26 cellular contexts compared by ENCODE assay signal in the genomic region with DNA sequence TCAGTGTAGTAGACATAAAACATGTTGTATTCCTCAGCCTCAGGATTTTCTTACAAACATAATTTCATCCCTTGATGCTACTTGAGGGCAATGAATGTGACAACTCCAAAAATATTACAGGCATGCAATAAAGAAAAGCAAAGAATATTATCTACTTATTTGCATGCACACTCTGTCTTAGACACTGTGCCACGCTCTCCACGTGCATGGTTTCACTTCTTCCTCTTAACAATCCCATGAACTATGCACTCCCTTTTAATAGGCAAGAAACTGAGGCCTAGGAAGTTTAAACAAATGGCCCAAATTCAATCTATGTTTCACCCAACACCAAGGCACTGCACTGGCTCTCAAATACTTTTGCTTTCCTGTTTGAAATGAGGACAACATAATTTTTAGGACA. TPM values are rescaled to one million over a fixed set of nuclear protein-coding genes. Genes with fewer than 3 reads are reported as not detected.
DNase-seq lines count a peak whose midpoint lies in the region; ATAC-seq, FAIRE-seq and TF ChIP-seq lines count a peak whose summit lies in the region.
"Had no signal": no experiment of that assay in that cellular context is flagged by ENCODE, and none has a peak within 500 bp of the region (broad histone marks: within the 10 kb centered on the region; RNA-seq: fewer than 3 reads in every experiment).

No MANE protein-coding gene starts in this region.

- H3K4me3 ChIP-seq in GM23338 (no peak overlapping the region), OCI-LY7 (ENCODE audit: low read depth, low read length, poor library complexity, severe bottlenecking) (no peak overlapping the region), HepG2 (replicated peaks in 1 of 3; ENCODE audit: insufficient read depth in 1 of 3, low read depth in 2 of 3, low read length in 3 of 3) (no peak overlapping the region)
- H3K4me3 ChIP-seq: GM23248, K562 had no signal

- H3K9me3 Mint-ChIP-seq in GM23338 = no peaks in the 10 kb centered on the region

- H3K9me3 ChIP-seq in OCI-LY7 (ENCODE audit: low read length) (no peaks in the 10 kb centered on the region), HepG2 (ENCODE audit: low read length) (no peaks in the 10 kb centered on the region)
- H3K9me3 ChIP-seq: BE2C had no signal

- H3F3A ChIP-seq in GM23338 (replicated peaks; ENCODE audit: low read depth) = no peaks in the 10 kb centered on the region

- H3K27me3 ChIP-seq in GM23338 (ENCODE audit: insufficient read depth) = no peaks in the 10 kb centered on the region
- no peaks in the 10 kb centered on the region; a peak in 1 of 5 replicates for H3K27me3 ChIP-seq in HepG2 (ENCODE audit: control insufficient read depth in 1 of 2, insufficient read depth in 2 of 2, low read length in 2 of 2)
- H3K27me3 ChIP-seq: BE2C had no signal

- no peak overlapping the region for H3K4me3 Mint-ChIP-seq in GM23338
- H3K4me3 Mint-ChIP-seq: CD4-positive, CD25-positive, alpha-beta regulatory T cell; HFFc6 had no signal

- no peak for DNase-seq in GM12891 (ENCODE audit: insufficient read length, low spot score)
- DNase-seq in GM23338 (ENCODE audit: low spot score) = no peak
- DNase-seq in OCI-LY7 (ENCODE audit: low spot score) = no peak
- no peak for DNase-seq in HepG2 (ENCODE audit: low spot score)
- DNase-seq in activated effector memory CD4-positive, alpha-beta T cell treated with anti-CD3 and anti-CD28 coated beads, Interleukin-2, amount 50 U/mL, for 16 hours = no peak
- DNase-seq in SKM-1 (lab: John Stamatoyannopoulos, UW; ENCODE audit: unreplicated experiment) = no peak
- DNase-seq: ACHN; BE2C; C1 segment of cervical spinal cord; CD4-positive, CD25-positive, alpha-beta regulatory T cell; CD8-positive, alpha-beta memory T cell; COR-L47; DMS 273 treated with DMSO at 0.1 percent for 48 hours; DND-41; GM23248; H7; HFFc6; IMR-90 had no signal

- H3K36me3 Mint-ChIP-seq in GM23338 (ENCODE audit: low read depth) = no peaks in the 10 kb centered on the region
- H3K36me3 Mint-ChIP-seq: CD4-positive, CD25-positive, alpha-beta regulatory T cell; CD8-positive, alpha-beta memory T cell had no signal

- intact Hi-C loops in OCI-LY7 (cut with micrococcal nuclease; ENCODE audit: unreplicated experiment) = no loop called here
- intact Hi-C loops in HepG2 (cut with micrococcal nuclease; ENCODE audit: unreplicated experiment) = no loop called here

- CTCF ChIA-PET in OCI-LY7 (lab: Charles Lee; ENCODE audit: unreplicated experiment) = no interaction called here
- CTCF ChIA-PET in HepG2 (lab: Yijun Ruan, JAX; ENCODE audit: low intra/inter-chr PET ratio, low total read pairs) = no interaction called here

- peaks cover 23% of the 10 kb centered on the region for H3K4me1 Mint-ChIP-seq in GM23338

- no peak overlapping the region for H3K27ac ChIP-seq in GM23338 (ENCODE audit: low read depth)
- H3K27ac ChIP-seq in OCI-LY7 (ENCODE audit: low read depth, low read length, poor library complexity, severe bottlenecking) = no peak overlapping the region
- H3K27ac ChIP-seq in HepG2 (ENCODE audit: extremely low read length, insufficient read depth, low read length) = peak overlapping the region; percentile 39
- H3K27ac ChIP-seq: GM23248, HL-60 had no signal

- H2AFZ ChIP-seq in GM23338 (peak overlapping the region; percentile 72; the same call in 1 of the 2 replicates), OCI-LY7 (ENCODE audit: low read length) (0 out of 2 replicates have a peak overlapping the region, but pooled peaks have one; percentile 15), HepG2 (ENCODE audit: low read length) (peak overlapping the region; percentile 11)
- H2AFZ ChIP-seq: GM23248 had no signal

- H3K4me2 ChIP-seq in GM23338 = no peak overlapping the region
- H3K4me2 ChIP-seq in OCI-LY7 (ENCODE audit: low read length) = no peak overlapping the region; the same call in 1 of the 2 replicates
- H3K4me2 ChIP-seq in HepG2 (ENCODE audit: low read depth, low read length) = peak overlapping the region; percentile 38; the same call in 1 of the 2 replicates

- no peak overlapping the region for H3K27ac Mint-ChIP-seq in GM23338
- H3K27ac Mint-ChIP-seq: CD4-positive, CD25-positive, alpha-beta regulatory T cell; HFFc6 had no signal

- in situ Hi-C loops in HepG2 (cut with HindIII; ENCODE audit: extremely low pct_ligation_motif_present, low pct_unique_long_range_greater_than_20kb) = loop anchor here (5.0 kb wide), 1 partner anchor 37 kb away; no protein-coding TSS in a partner anchor

- WGBS in HepG2 (ENCODE audit: low lambda C conversion rate) = 67% methylated on average over 2 of the region's 2 CpGs

- ATAC-seq in GM23338 = no peak
- ATAC-seq in HepG2 = no peak
- no peak for ATAC-seq in GM18858 (IDR thresholded peaks at IDR 0.05; ENCODE audit: unreplicated experiment)
- no peak for ATAC-seq in GM21723 (IDR thresholded peaks at IDR 0.05; ENCODE audit: unreplicated experiment)
- ATAC-seq: HCT116, K562 had no signal

- H3K4me1 ChIP-seq in GM23338 (ENCODE audit: insufficient read depth) = peaks cover 10% of the 10 kb centered on the region
- H3K4me1 ChIP-seq in OCI-LY7 (ENCODE audit: insufficient read depth, low read length, poor library complexity, severe bottlenecking) = no peaks in the 10 kb centered on the region
- H3K4me1 ChIP-seq in HepG2 (ENCODE audit: insufficient read depth, low read length) = peaks cover 79% of the 10 kb centered on the region
- H3K4me1 ChIP-seq: BE2C had no signal

- no peaks in the 10 kb centered on the region for H3K79me2 ChIP-seq in GM23338 (replicated peaks; ENCODE audit: insufficient read depth)
- H3K79me2 ChIP-seq in OCI-LY7 (ENCODE audit: insufficient read depth, low read depth, low read length) = no peaks in the 10 kb centered on the region
- H3K79me2 ChIP-seq in HepG2 (ENCODE audit: insufficient read depth, low read length) = peaks cover 41% of the 10 kb centered on the region

- BruUV-seq in OCI-LY7 (replicated peaks; lab: Mats Ljungman, UMichigan) (no TSS peak), HepG2 (replicated peaks; lab: Mats Ljungman, UMichigan) (no TSS peak)

- H3K36me3 ChIP-seq in GM23338 (ENCODE audit: insufficient read depth) (no peaks in the 10 kb centered on the region), OCI-LY7 (ENCODE audit: insufficient read depth, low read length) (no peaks in the 10 kb centered on the region), HepG2 (replicated peaks in 1 of 2; ENCODE audit: control insufficient read depth in 1 of 2, insufficient read depth in 2 of 2, low read length in 2 of 2) (no peaks in the 10 kb centered on the region; a peak in 1 of 5 replicates)
- H3K36me3 ChIP-seq: BE2C had no signal

- no peaks in the 10 kb centered on the region; the same call in 1 of the 2 replicates for H3K9me2 ChIP-seq in GM23338 (ENCODE audit: insufficient read depth)
- H3K9me2 ChIP-seq in OCI-LY7 (ENCODE audit: insufficient read depth, low read length) = no peaks in the 10 kb centered on the region

- TF ChIP-seq POLR2A in GM12891 (IDR thresholded peaks at IDR 0.05; ENCODE audit: low read depth, low read length) (no peak), HepG2 (IDR thresholded peaks at IDR 0.05; ENCODE audit: insufficient read depth in 1 of 2, low read depth in 2 of 2, low read length in 2 of 2) (no peak)

- no peak for TF ChIP-seq RAD21 in HepG2 (CRISPR knock-in tag; IDR thresholded peaks at IDR 0.05)

- TF ChIP-seq EP300 in HepG2 (IDR thresholded peaks at IDR 0.05; ENCODE audit: low read depth in 2 of 2, low read length in 2 of 2) (no peak), HepG2 (CRISPR knock-in tag; IDR thresholded peaks at IDR 0.05; ENCODE audit: borderline replicate concordance) (no peak)

- H3K9ac ChIP-seq in HepG2 (ENCODE audit: insufficient read depth, low read depth, low read length) = no peak overlapping the region; the same call in 1 of the 2 replicates
- H3K9ac ChIP-seq: GM23248 had no signal

- POLR2A ChIA-PET in OCI-LY7 (lab: Charles Lee) = no interaction called here
- POLR2A ChIA-PET in HepG2 (lab: Yijun Ruan, JAX) = interaction anchor here (3.8 to 5.9 kb wide), 3 partner anchors 15 to 33 kb away, joined by 40 to 83 read pairs (median 60); no protein-coding TSS in a partner anchor

- H3K27me3 Mint-ChIP-seq in GM23338 (ENCODE audit: insufficient read depth, low read depth, poor library complexity) = peaks cover 3% of the 10 kb centered on the region

- H4K20me1 ChIP-seq in GM23338 (replicated peaks; ENCODE audit: insufficient read depth) (no peaks in the 10 kb centered on the region), OCI-LY7 (ENCODE audit: insufficient read depth, low read length) (no peaks in the 10 kb centered on the region), HepG2 (ENCODE audit: insufficient read depth, low read length) (no peaks in the 10 kb centered on the region)

- TF ChIP-seq CTCF in GM23338 (conservative IDR thresholded peaks at IDR 0.05; ENCODE audit: low read depth in 2 of 2) (no peak), OCI-LY7 (conservative IDR thresholded peaks at IDR 0.05; ENCODE audit: low read length) (no peak), HepG2 (CRISPR knock-in tag; IDR thresholded peaks at IDR 0.05) (no peak)

- FAIRE-seq in GM12891 (lab: Jason Lieb, UNC) = no peak
- FAIRE-seq in HepG2 (lab: Jason Lieb, UNC) = no peak
- FAIRE-seq: A204.1, G401.6, K562 had no signal

RNA-seq across cellular contexts. Expression of gene PAH, which starts 1.8 kb away (rescaled TPM):
- polyA plus RNA-seq in GM12891 (2012; ENCODE audit: low read depth, missing spikeins) = 0.01 TPM
- 1.6 and 4.8 TPM in 2 replicates for total RNA-seq in GM23338 (2014; rRNA removed; shearing (Covaris generic))
- 3.7 and 5.3 TPM in 2 replicates for polyA plus RNA-seq in GM23338 (2016; fragmentation: Nextera tagmentation; extraction: Ambion mirVana)
- total RNA-seq in OCI-LY7 (2014; rRNA removed; shearing (Covaris generic)) = not detected in 2 replicates
- not detected in 2 replicates for total RNA-seq in OCI-LY7 (2022)
- total RNA-seq in HepG2 (2016; rRNA removed; fragmentation: Illumina TruSeq; extraction: Trizol) = 451 and 537 TPM in 2 replicates
- total RNA-seq in HepG2 (2016; cell fraction: cytosol; rRNA removed; fragmentation: Illumina TruSeq; extraction: Trizol; ENCODE audit: low read depth) = 45.5 and 48.1 TPM in 2 replicates
- total RNA-seq in HepG2 (2016; cell fraction: insoluble cytoplasmic fraction; rRNA removed; fragmentation: Illumina TruSeq; extraction: Trizol) = 427 and 542 TPM in 2 replicates
- total RNA-seq in HepG2 (2016; cell fraction: membrane; rRNA removed; fragmentation: Illumina TruSeq; extraction: Trizol) = 112 and 115 TPM in 2 replicates
- total RNA-seq in HepG2 (2016; cell fraction: nucleus; rRNA removed; fragmentation: Illumina TruSeq; extraction: Trizol) = 530 and 572 TPM in 2 replicates
- polyA plus RNA-seq in HepG2 (2011; rRNA removed) = 163 and 192 TPM in 2 replicates
- polyA plus RNA-seq in HepG2 (2011; cell fraction: cytosol; rRNA removed) = 79.5 and 104 TPM in 2 replicates
- 720 and 747 TPM in 2 replicates for polyA plus RNA-seq in HepG2 (2011; cell fraction: nucleus; rRNA removed)
- polyA plus RNA-seq in HepG2 (2012) = 261 and 346 TPM in 2 replicates
- 29.3 and 34.8 TPM in 2 replicates for polyA plus RNA-seq in HepG2 (2016; cell fraction: cytosol; fragmentation: Illumina TruSeq; extraction: Trizol; ENCODE audit: low read depth)
- polyA plus RNA-seq in HepG2 (2016; cell fraction: insoluble cytoplasmic fraction; fragmentation: Illumina TruSeq; extraction: Trizol; ENCODE audit: low read depth) = 690 and 696 TPM in 2 replicates
- 72.7 and 81.5 TPM in 2 replicates for polyA plus RNA-seq in HepG2 (2016; cell fraction: membrane; fragmentation: Illumina TruSeq; extraction: Trizol; ENCODE audit: low read depth)
- polyA plus RNA-seq in HepG2 (2016; cell fraction: nucleus; fragmentation: Illumina TruSeq; extraction: Trizol; ENCODE audit: insufficient read depth, low read depth) = 819 and 859 TPM in 2 replicates
- 92.0 TPM in 1 of 2 replicates, not detected in the other for polyA minus RNA-seq in HepG2 (2011; rRNA and poly(A)+ RNA removed; ENCODE audit: low replicate concordance)
- 67.0 and 67.1 TPM in 2 replicates for polyA minus RNA-seq in HepG2 (2011; cell fraction: cytosol; rRNA and poly(A)+ RNA removed)
- polyA minus RNA-seq in HepG2 (2011; cell fraction: nucleus; rRNA and poly(A)+ RNA removed) = 280 and 289 TPM in 2 replicates
- total RNA-seq: CD4-positive, CD25-positive, alpha-beta regulatory T cell; GM23248; HFFc6; HT1080; IMR-90 had no signal
- polyA plus RNA-seq: CD4-positive, CD25-positive, alpha-beta regulatory T cell; CD8-positive, alpha-beta memory T cell; GM23248; IMR-90 had no signal

RNA-seq across cellular contexts. Expression of gene ASCL1, which starts 38.6 kb away (rescaled TPM):
- polyA plus RNA-seq in GM12891 (2012; ENCODE audit: low read depth, missing spikeins) = 0.47 TPM
- 0.78 TPM in 1 of 2 replicates, not detected in the other for total RNA-seq in GM23338 (2014; rRNA removed; shearing (Covaris generic))
- 0.26 and 0.37 TPM in 2 replicates for polyA plus RNA-seq in GM23338 (2016; fragmentation: Nextera tagmentation; extraction: Ambion mirVana)
- total RNA-seq in OCI-LY7 (2014; rRNA removed; shearing (Covaris generic)) = not detected in 2 replicates
- total RNA-seq in OCI-LY7 (2022) = not detected in 2 replicates
- total RNA-seq in HepG2 (2016; rRNA removed; fragmentation: Illumina TruSeq; extraction: Trizol) = not detected in 2 replicates
- total RNA-seq in HepG2 (2016; cell fraction: cytosol; rRNA removed; fragmentation: Illumina TruSeq; extraction: Trizol; ENCODE audit: low read depth) = not detected in 2 replicates
- total RNA-seq in HepG2 (2016; cell fraction: insoluble cytoplasmic fraction; rRNA removed; fragmentation: Illumina TruSeq; extraction: Trizol) = not detected in 2 replicates
- not detected in 2 replicates for total RNA-seq in HepG2 (2016; cell fraction: membrane; rRNA removed; fragmentation: Illumina TruSeq; extraction: Trizol)
- not detected in 2 replicates for total RNA-seq in HepG2 (2016; cell fraction: nucleus; rRNA removed; fragmentation: Illumina TruSeq; extraction: Trizol)
- polyA plus RNA-seq in HepG2 (2011; rRNA removed) = not detected in 2 replicates
- polyA plus RNA-seq in HepG2 (2011; cell fraction: cytosol; rRNA removed) = 0.03 TPM in 1 of 2 replicates, not detected in the other
- polyA plus RNA-seq in HepG2 (2011; cell fraction: nucleus; rRNA removed) = not detected in 2 replicates
- polyA plus RNA-seq in HepG2 (2012) = not detected in 2 replicates
- polyA plus RNA-seq in HepG2 (2016; cell fraction: cytosol; fragmentation: Illumina TruSeq; extraction: Trizol; ENCODE audit: low read depth) = not detected in 2 replicates
- polyA plus RNA-seq in HepG2 (2016; cell fraction: insoluble cytoplasmic fraction; fragmentation: Illumina TruSeq; extraction: Trizol; ENCODE audit: low read depth) = not detected in 2 replicates
- polyA plus RNA-seq in HepG2 (2016; cell fraction: membrane; fragmentation: Illumina TruSeq; extraction: Trizol; ENCODE audit: low read depth) = not detected in 2 replicates
- not detected in 2 replicates for polyA plus RNA-seq in HepG2 (2016; cell fraction: nucleus; fragmentation: Illumina TruSeq; extraction: Trizol; ENCODE audit: insufficient read depth, low read depth)
- polyA minus RNA-seq in HepG2 (2011; rRNA and poly(A)+ RNA removed; ENCODE audit: low replicate concordance) = not detected in 2 replicates
- polyA minus RNA-seq in HepG2 (2011; cell fraction: cytosol; rRNA and poly(A)+ RNA removed) = not detected in 2 replicates
- polyA minus RNA-seq in HepG2 (2011; cell fraction: nucleus; rRNA and poly(A)+ RNA removed) = not detected in 2 replicates
- total RNA-seq: CD4-positive, CD25-positive, alpha-beta regulatory T cell; CD8-positive, alpha-beta memory T cell; GM23248; HFFc6; HT1080; IMR-90 had no signal
- polyA plus RNA-seq: CD4-positive, CD25-positive, alpha-beta regulatory T cell; CD8-positive, alpha-beta memory T cell; GM23248; IMR-90 had no signal

Comparison
In these comparisons a context has a peak if more than half of its experiments do, and no peak if none do; other contexts are left out.
1. H2AFZ ChIP-seq: peak in every context shown above with its lines; median percentile 72 in GM23338; 15 in OCI-LY7; 11 in HepG2.